In the genomic region with DNA sequence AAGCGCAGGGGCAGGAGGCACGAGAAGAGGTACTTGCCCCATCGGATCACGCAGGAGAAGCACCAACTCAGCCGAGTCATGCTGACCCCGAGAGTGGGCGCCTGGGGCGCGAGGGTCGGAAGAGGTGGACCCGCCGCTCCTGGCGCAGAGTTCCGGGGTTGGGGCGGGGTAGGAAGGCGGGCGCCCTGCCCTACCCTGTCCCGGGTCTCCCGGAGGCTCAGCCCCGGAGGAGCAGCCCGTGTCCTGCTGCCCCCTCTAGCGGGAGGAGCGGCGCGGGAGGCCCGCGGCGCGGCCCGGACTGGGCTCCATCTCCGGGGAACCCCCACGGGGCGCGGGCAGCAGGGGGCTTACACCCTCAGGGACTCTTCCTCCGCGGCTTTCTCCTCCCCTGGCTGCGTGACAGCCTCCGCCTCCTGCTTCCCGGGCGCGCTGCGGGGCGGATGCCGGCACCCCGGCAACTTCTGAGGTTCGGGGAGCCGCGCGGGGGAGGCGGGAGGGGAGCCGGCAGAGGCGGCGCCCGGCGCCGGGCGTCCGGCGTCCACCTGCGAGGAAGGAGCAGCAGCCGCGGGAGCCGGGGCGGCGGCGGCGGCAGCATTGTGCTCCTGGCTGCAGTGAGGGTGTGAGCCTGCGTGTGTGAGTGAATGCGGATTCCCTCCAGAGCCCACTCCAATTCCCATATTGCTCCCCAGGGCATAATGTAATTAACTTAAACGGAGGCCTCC, we compare ENCODE assay signal across 8 cellular contexts. TPM values are rescaled to one million over a fixed set of nuclear protein-coding genes. Genes with fewer than 3 reads are reported as not detected.
DNase-seq lines count a peak whose midpoint lies in the region; ATAC-seq, FAIRE-seq and TF ChIP-seq lines count a peak whose summit lies in the region.

No MANE protein-coding gene starts in this region.

- in situ Hi-C loops in Panc1 (cut with HindIII; ENCODE audit: low pct_unique_long_range_greater_than_20kb, low sequenced_read_pairs) (no loop called here), astrocyte of the cerebellum (cut with HindIII; ENCODE audit: low sequenced_read_pairs) (no loop called here)

- BruUV-seq in Panc1 (replicated peaks; lab: Mats Ljungman, UMichigan): no TSS peak

- H3K4me2 ChIP-seq in A549: peak overlapping the region; percentile 94

- WGBS in A549 (ENCODE audit: missing lambda C conversion rate): 10% methylated on average over 18 of the region's 70 CpGs
- 0 to 2% (median 1%) methylated on average over 26 to 70 of the region's 70 CpGs for WGBS in small intestine, 3 donors

- DNase-seq in A549 (ENCODE audit: low read depth in 1 of 2, low spot score in 1 of 2) (peak; percentile 25 to 90), GM12892 (ENCODE audit: insufficient read length) (peak; percentile 72), Panc1 (ENCODE audit: low read depth, low spot score) (no peak), astrocyte of the cerebellum (ENCODE audit: low read depth) (no peak), small intestine (peak; percentile 20), middle frontal gyrus (ENCODE audit: extremely low spot score, low spot score) (no peak)

- peaks cover 34% of the 10 kb centered on the region for H3K4me1 ChIP-seq in A549
- no peaks in the 10 kb centered on the region for H3K4me1 ChIP-seq in Panc1 (ENCODE audit: control insufficient read depth, insufficient read depth, low read length)
- no peaks in the 10 kb centered on the region for H3K4me1 ChIP-seq in small intestine (ENCODE audit: control insufficient read depth in 2 of 2, insufficient read depth in 1 of 2, low read depth in 1 of 2, low read length in 1 of 2)

- ATAC-seq in A549 (peak; percentile 84 to 91), Panc1 (peak; percentile 78), HG02623 (IDR thresholded peaks at IDR 0.05; ENCODE audit: unreplicated experiment) (no peak)

- H3K27ac ChIP-seq in A549: peak overlapping the region; percentile 79 to 91
- no peak overlapping the region for H3K27ac ChIP-seq in Panc1 (ENCODE audit: low read length)
- H3K27ac ChIP-seq in small intestine (ENCODE audit: low read depth in 1 of 2, low read length in 1 of 2): no peak overlapping the region

- H3K4me3 ChIP-seq in A549 (peak overlapping the region; percentile 61), Panc1 (ENCODE audit: low read depth in 2 of 2, low read length in 2 of 2) (peak overlapping the region; percentile 33 to 40), astrocyte of the cerebellum (ENCODE audit: low read depth, low read length) (peak overlapping the region; percentile 45), iPS-18c (ENCODE audit: insufficient read depth, low read depth, low read length) (peak overlapping the region; percentile 58), small intestine (ENCODE audit: low read depth in 1 of 2, low read length in 2 of 2) (peak overlapping the region in 1 of 2 donors; percentile 40)

- POLR2A ChIA-PET in A549 (lab: Yijun Ruan, JAX) (no interaction called here), Panc1 (lab: Charles Lee) (no interaction called here)

- TF ChIP-seq RAD21 in A549 (conservative IDR thresholded peaks at IDR 0.05 in 1 of 2, IDR thresholded peaks at IDR 0.05 in 1 of 2): peak in 1 of 2 experiments; percentile 65; a peak in 3 of 5 replicates

- TF ChIP-seq POLR2A in A549 (IDR thresholded peaks at IDR 0.05; ENCODE audit: low read length) (no peak), GM12892 (IDR thresholded peaks at IDR 0.05; ENCODE audit: low read depth, low read length) (no peak)

- CTCF ChIA-PET in A549 (lab: Yijun Ruan, JAX): interaction anchor here (0.9 to 3.2 kb wide), 7 partner anchors 18 to 225 kb away, joined by 3 to 18 read pairs (median 4); no protein-coding TSS in a partner anchor
- CTCF ChIA-PET in Panc1 (lab: Charles Lee): no interaction called here

- FAIRE-seq in A549 (lab: Jason Lieb, UNC) (no peak), GM12892 (lab: Jason Lieb, UNC) (no peak), small intestine (lab: Jason Lieb, UNC) (no peak)

- intact Hi-C loops in Panc1 (cut with micrococcal nuclease; ENCODE audit: unreplicated experiment): no loop called here

- H3K27me3 ChIP-seq in Panc1 (ENCODE audit: control insufficient read depth, insufficient read depth, low read length): peaks cover 17% of the 10 kb centered on the region
- peaks cover 0 to 3% of the 10 kb centered on the region in 2 donors for H3K27me3 ChIP-seq in small intestine (ENCODE audit: control insufficient read depth in 2 of 2, insufficient read depth in 2 of 2, low read length in 2 of 2)

- TF ChIP-seq CTCF in A549 (IDR thresholded peaks at IDR 0.05) (peak; percentile 58), Panc1 (IDR thresholded peaks at IDR 0.05) (no peak; the same call in 1 of the 2 replicates), astrocyte of the cerebellum (IDR thresholded peaks at IDR 0.05; ENCODE audit: low read depth, low read length, missing control alignments) (peak; percentile 63)

- TF ChIP-seq EP300 in A549 (IDR thresholded peaks at IDR 0.05): no peak

- H3K36me3 ChIP-seq in Panc1 (ENCODE audit: control insufficient read depth, insufficient read depth, low read length) (no peaks in the 10 kb centered on the region), small intestine (ENCODE audit: control insufficient read depth in 2 of 2, insufficient read depth in 2 of 2, low read length in 2 of 2) (no peaks in the 10 kb centered on the region)

- no peaks in the 10 kb centered on the region for H3K9me3 ChIP-seq in A549
- H3K9me3 ChIP-seq in Panc1 (ENCODE audit: control insufficient read depth, insufficient read depth, low read depth, low read length): no peaks in the 10 kb centered on the region
- no peaks in the 10 kb centered on the region for H3K9me3 ChIP-seq in iPS-18c (ENCODE audit: control insufficient read depth, insufficient read depth, low read length)
- no peaks in the 10 kb centered on the region for H3K9me3 ChIP-seq in small intestine (ENCODE audit: control insufficient read depth, low read depth)

TF ChIP-seq in A549, 52 proteins besides CTCF, POLR2A, EP300 and RAD21:
- TF ChIP-seq FOSL2 (IDR thresholded peaks at IDR 0.05) (no peak), FOSL2 (CRISPR knock-in tag; IDR thresholded peaks at IDR 0.05) (no peak), JUN (IDR thresholded peaks at IDR 0.05) (0 out of 5 replicates have a peak, but pooled peaks of 1 of the 2 experiments have one; percentile 23), CBX8 (IDR thresholded peaks at IDR 0.05) (no peak), CHD2 (IDR thresholded peaks at IDR 0.05; ENCODE audit: low read length, partially characterized antibody) (no peak), SMC3 (IDR thresholded peaks at IDR 0.05) (peak; percentile 62), MAFK (IDR thresholded peaks at IDR 0.05; ENCODE audit: partially characterized antibody) (no peak), TP53 (CRISPR knock-in tag; IDR thresholded peaks at IDR 0.05) (no peak), HOXB5 (CRISPR knock-in tag; IDR thresholded peaks at IDR 0.05) (no peak), KDM1A (IDR thresholded peaks at IDR 0.05; ENCODE audit: low read depth) (no peak)
- TF ChIP-seq, protein P1, sequence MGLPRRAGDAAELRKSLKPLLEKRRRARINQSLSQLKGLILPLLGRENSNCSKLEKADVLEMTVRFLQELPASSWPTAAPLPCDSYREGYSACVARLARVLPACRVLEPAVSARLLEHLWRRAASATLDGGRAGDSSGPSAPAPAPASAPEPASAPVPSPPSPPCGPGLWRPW (IDR thresholded peaks at IDR 0.05): no peak
TF ChIP-seq in A549: peak in this region for 2.

RNA-seq across cellular contexts. Expression of a gene that starts 7.5 kb away (rescaled TPM):
- polyA plus RNA-seq in A549 (2011; rRNA removed): 4.9 and 9.5 TPM in 2 replicates
- polyA plus RNA-seq in A549 (2012; cell fraction: cytosol; rRNA removed): 1.6 and 2.9 TPM in 2 replicates
- 7.3 and 9.9 TPM in 2 replicates for polyA plus RNA-seq in A549 (2012; cell fraction: nucleus; rRNA removed)
- 7.7 to 11.4 TPM (median 10.6 TPM) in 3 replicates for polyA plus RNA-seq in A549 (2017; fragmentation: RNase III; extraction: RNeasy Plus Mini Kit Qiagen cat#74134 plus additional on column Dnase treatment)
- 27.8 and 32.4 TPM in 2 replicates for polyA minus RNA-seq in A549 (2011; rRNA and poly(A)+ RNA removed)
- 1.6 TPM for polyA plus RNA-seq in GM12892 (2012; ENCODE audit: missing spikeins)
- 0.49 TPM for total RNA-seq in Panc1 (2021; ENCODE audit: unreplicated experiment)
- polyA plus RNA-seq in Panc1 (2012; ENCODE audit: insufficient read length): 0.23 TPM
- polyA plus RNA-seq in small intestine: 10 to 100 TPM in 1 of 3 donors, 1 to 10 TPM in 2; 1.3 to 52.1 (median 8.6) TPM

RNA-seq across cellular contexts. Expression of a gene that starts 58.8 kb away (rescaled TPM):
- polyA plus RNA-seq in A549 (2011; rRNA removed) (0.04 TPM in 1 of 2 replicates, not detected in the other), A549 (2017; fragmentation: RNase III; extraction: RNeasy Plus Mini Kit Qiagen cat#74134 plus additional on column Dnase treatment) (not detected in 3 replicates), small intestine (under 1 TPM in 2 of 3 donors, not detected in 1; 0.22 to 0.25 TPM)
- not detected in 2 replicates for polyA plus RNA-seq in A549 (2012; cell fraction: cytosol; rRNA removed)
- polyA plus RNA-seq in A549 (2012; cell fraction: nucleus; rRNA removed): 0.05 TPM in 1 of 2 replicates, not detected in the other
- not detected in 2 replicates for polyA minus RNA-seq in A549 (2011; rRNA and poly(A)+ RNA removed)
- 5.0 TPM for polyA plus RNA-seq in GM12892 (2012; ENCODE audit: missing spikeins)
- total RNA-seq in Panc1 (2021; ENCODE audit: unreplicated experiment): not detected
- polyA plus RNA-seq in Panc1 (2012; ENCODE audit: insufficient read length): not detected

Comparison
In these comparisons a context has a peak if more than half of its experiments do, and no peak if none do; other contexts are left out.
1. DNase-seq: peak in A549 (2 of 2), GM12892 (single experiment) and small intestine (single experiment); none in Panc1 (single experiment), astrocyte of the cerebellum (single experiment) and middle frontal gyrus (single experiment).
2. H3K27ac ChIP-seq: peak in A549 (2 of 2); none in Panc1 (single experiment) and small intestine (0 of 2).